In genomic region chr5:26535215-26535614, GRCh38 we compare ENCODE assay signal across 26 cellular contexts.
"Had no signal": no experiment of that assay in that cellular context is flagged by ENCODE, and none has a peak within 500 bp of the region (broad histone marks: within the 10 kb centered on the region; RNA-seq: fewer than 3 reads in every experiment).

No MANE protein-coding gene starts in this region.

- H3K4me3 ChIP-seq: neural progenitor cell, ovary, psoas muscle, right lobe of liver, sigmoid colon, stomach, thoracic aorta, thyroid gland, tibial nerve, upper lobe of left lung, vagina had no signal

- H3K36me3 ChIP-seq: neural progenitor cell, ovary, right lobe of liver, sigmoid colon, stomach, thoracic aorta, thyroid gland, tibial nerve, upper lobe of left lung, vagina had no signal

- H3K4me1 ChIP-seq: neural progenitor cell, parathyroid adenoma, psoas muscle, right lobe of liver, sigmoid colon, stomach, thyroid gland, tibial nerve, upper lobe of left lung, vagina had no signal

- H3K9me3 ChIP-seq: ovary, right lobe of liver, sigmoid colon, thoracic aorta, thyroid gland, tibial nerve, upper lobe of left lung, vagina had no signal

- H2AFZ ChIP-seq: neural progenitor cell, parathyroid adenoma had no signal

- ATAC-seq: natural killer cell treated with Interleukin-12 subunit alpha and Interleukin-12 subunit beta and Interleukin-15 and Interleukin-18, amount 100 ng/mL, for 72 hours; psoas muscle; right cardiac atrium; right lobe of liver; stimulated activated effector memory CD8-positive, alpha-beta T cell treated with anti-CD3 and anti-CD28 coated beads, Interleukin-12 subunit alpha, Interleukin-12 subunit beta, amount 100 ng/mL, for 72 hours; stimulated activated naive B cell treated with anti-CD40 and anti-IgM and Interleukin-4, amounts not matched to agents 10 μg/mL and 1 μg/mL and 100 μg/mL, for 72 hours had no signal

- H3K4me2 ChIP-seq: neural progenitor cell had no signal

- H3K27ac ChIP-seq: neural progenitor cell, ovary, parathyroid adenoma, psoas muscle, right lobe of liver, sigmoid colon, stomach, thoracic aorta, thyroid gland, tibial nerve, upper lobe of left lung, vagina had no signal

- H3K79me2 ChIP-seq: parathyroid adenoma had no signal

- H3K9ac ChIP-seq: neural progenitor cell, parathyroid adenoma had no signal

- H3K27me3 ChIP-seq: neural progenitor cell, ovary, right lobe of liver, sigmoid colon, stomach, thyroid gland, tibial nerve, upper lobe of left lung, vagina had no signal

- DNase-seq: occipital lobe; ovary; posterior cingulate gyrus; psoas muscle; right cardiac atrium; right lobe of liver; sigmoid colon; small intestine; stimulated activated CD4-positive, alpha-beta T cell treated with anti-CD3 and anti-CD28 coated beads, Interleukin-15, amount 100 ng/mL, for 24 hours; stimulated activated CD4-positive, alpha-beta T cell treated with anti-CD3 and anti-CD28 coated beads, Interleukin-2, amount 100 ng/mL, for 24 hours; stimulated activated CD4-positive, alpha-beta T cell treated with anti-CD3 and anti-CD28 coated beads, Interleukin-2, amount 100 ng/mL, for 48 hours; stimulated activated CD4-positive, alpha-beta T cell treated with anti-CD3 and anti-CD28 coated beads, Interleukin-4, amount 100 ng/mL, for 24 hours; stimulated activated naive B cell treated with anti-CD40 and anti-IgM and Interleukin-4, amounts not matched to agents 10 μg/mL and 1 μg/mL and 100 μg/mL, for 72 hours; stimulated activated naive CD4-positive, alpha-beta T cell treated with Interleukin-2 at 50 U/mL for 16 hours; stomach; thyroid gland; trophoblast cell; upper lobe of left lung had no signal

- FAIRE-seq: urothelium cell line had no signal
